Comparison of ENCODE assay signal across 8 cellular contexts in genomic region chr15:41494922-41495735, GRCh38. TPM values are rescaled to one million over a fixed set of nuclear protein-coding genes. Genes with fewer than 3 reads are reported as not detected.
DNase-seq lines count a peak whose midpoint lies in the region; ATAC-seq and TF ChIP-seq lines count a peak whose summit lies in the region.

No MANE protein-coding gene starts in this region.

- H3K9me3 Mint-ChIP-seq in naive thymus-derived CD4-positive, alpha-beta T cell: peaks cover 0 to 2% (median 0%) of the 10 kb centered on the region in 11 donors

- peaks cover 6 to 26% (median 8%) of the 10 kb centered on the region in 7 donors for H3K4me1 Mint-ChIP-seq in naive thymus-derived CD4-positive, alpha-beta T cell

- TF ChIP-seq CTCF in breast epithelium (IDR thresholded peaks at IDR 0.05): no peak

- peak overlapping the region; percentile 55 to 84 (median 67) for H3K4me3 ChIP-seq in breast epithelium
- peak overlapping the region; percentile 50 for H3K4me3 ChIP-seq in naive thymus-derived CD4-positive, alpha-beta T cell (ENCODE audit: low read length)

- no peaks in the 10 kb centered on the region for H3K36me3 ChIP-seq in breast epithelium
- no peaks in the 10 kb centered on the region for H3K36me3 ChIP-seq in naive thymus-derived CD4-positive, alpha-beta T cell (ENCODE audit: control insufficient read depth in 2 of 3, insufficient read depth in 3 of 3, low read length in 3 of 3)

- peaks cover 0 to 4% (median 0%) of the 10 kb centered on the region in 5 donors for H3K36me3 Mint-ChIP-seq in naive thymus-derived CD4-positive, alpha-beta T cell

- peaks cover 7 to 28% of the 10 kb centered on the region in 2 donors for H3K27me3 ChIP-seq in breast epithelium
- peaks cover 3 to 16% of the 10 kb centered on the region in 2 donors for H3K27me3 ChIP-seq in naive thymus-derived CD4-positive, alpha-beta T cell (ENCODE audit: control insufficient read depth in 2 of 2, insufficient read depth in 2 of 2, low read length in 2 of 2)

- peaks cover 9 to 14% of the 10 kb centered on the region in 2 donors for H3K4me1 ChIP-seq in breast epithelium
- peaks cover 11 to 20% of the 10 kb centered on the region in 2 donors for H3K4me1 ChIP-seq in naive thymus-derived CD4-positive, alpha-beta T cell (ENCODE audit: control insufficient read depth in 2 of 2, insufficient read depth in 2 of 2, low read length in 2 of 2)

- H3K9me3 ChIP-seq in breast epithelium: no peaks in the 10 kb centered on the region
- H3K9me3 ChIP-seq in naive thymus-derived CD4-positive, alpha-beta T cell (ENCODE audit: control insufficient read depth in 2 of 3, low read length in 3 of 3): no peaks in the 10 kb centered on the region

- ATAC-seq in naive thymus-derived CD4-positive, alpha-beta T cell: no peak
- ATAC-seq in HG02981 (IDR thresholded peaks at IDR 0.05; ENCODE audit: unreplicated experiment): no peak
- ATAC-seq in HG03159 (IDR thresholded peaks at IDR 0.05; ENCODE audit: unreplicated experiment): no peak
- ATAC-seq in GM18861 (IDR thresholded peaks at IDR 0.05; ENCODE audit: unreplicated experiment): no peak

- CTCF ChIA-PET in naive thymus-derived CD4-positive, alpha-beta T cell (lab: Charles Lee): interaction anchor here (0.5 kb wide), 1 partner anchor 37 kb away, joined by 3 read pairs; no protein-coding TSS in a partner anchor

- POLR2A ChIA-PET in naive thymus-derived CD4-positive, alpha-beta T cell (lab: Charles Lee): no interaction called here

- peak; percentile 38 for DNase-seq in stimulated activated CD4-positive, alpha-beta T cell treated with anti-CD3 and anti-CD28 coated beads, Interleukin-12 subunit alpha, Interleukin-12 subunit beta, amount 100 ng/mL, for 4 hours
- DNase-seq in stimulated activated CD4-positive, alpha-beta T cell treated with anti-CD3 and anti-CD28 coated beads, Interleukin-2, amount 100 ng/mL, for 48 hours: no peak
- DNase-seq in breast epithelium (ENCODE audit: low spot score in 2 of 2) (no peak), Ammon's horn (ENCODE audit: low spot score) (no peak)
- peak in 7 of 9 donors; percentile 23 to 51 (median 42) for DNase-seq in naive thymus-derived CD4-positive, alpha-beta T cell

- TF ChIP-seq POLR2A in breast epithelium (IDR thresholded peaks at IDR 0.05): no peak

- no peak overlapping the region for H3K27ac Mint-ChIP-seq in naive thymus-derived CD4-positive, alpha-beta T cell

- intact Hi-C loops in breast epithelium (cut with DNase I; ENCODE audit: low total_unique reads): no loop called here
- intact Hi-C loops in naive thymus-derived CD4-positive, alpha-beta T cell (cut with micrococcal nuclease): loop anchor here (1.0 to 10.0 kb wide), 8 partner anchors 18 to 928 kb away; partner anchors contain the start of genes CCDC32 (in 1 of the 2), LTK (in 1 of the 2), NUSAP1 (in 1 of the 2) and OIP5 (in 1 of the 2)

- H3K4me3 Mint-ChIP-seq in naive thymus-derived CD4-positive, alpha-beta T cell: peak overlapping the region; percentile 60 to 89 (median 70)

- no peak overlapping the region for H3K27ac ChIP-seq in breast epithelium
- H3K27ac ChIP-seq in naive thymus-derived CD4-positive, alpha-beta T cell (ENCODE audit: low read depth, low read length): no peak overlapping the region

- peaks cover 51 to 59% (median 57%) of the 10 kb centered on the region in 5 donors for H3K27me3 Mint-ChIP-seq in naive thymus-derived CD4-positive, alpha-beta T cell

RNA-seq across cellular contexts. Expression of gene ITPKA, which starts 1.5 kb away (rescaled TPM):
- under 1 TPM in 1 of 3 donors, not detected in 2; 0.15 TPM for total RNA-seq in breast epithelium
- total RNA-seq in naive thymus-derived CD4-positive, alpha-beta T cell: under 1 TPM in 2 of 5 experiments, not detected in 3; 0.20 to 0.97 TPM
- under 1 TPM in 1 of 2 donors, not detected in 1; 0.22 TPM for polyA plus RNA-seq in naive thymus-derived CD4-positive, alpha-beta T cell

RNA-seq across cellular contexts. Expression of gene LTK, which starts 18.5 kb away (rescaled TPM):
- total RNA-seq in breast epithelium: under 1 TPM in 2 of 3 donors, not detected in 1; 0.29 to 0.66 TPM
- total RNA-seq in naive thymus-derived CD4-positive, alpha-beta T cell: 1 to 10 TPM in 2 of 5 experiments, under 1 TPM in 2, not detected in 1; 0.41 to 6.5 (median 1.4) TPM
- not detected for polyA plus RNA-seq in naive thymus-derived CD4-positive, alpha-beta T cell

RNA-seq across cellular contexts. Expression of gene RPAP1, which starts 48.9 kb away (rescaled TPM):
- 10 to 100 TPM; 22.7 to 28.2 (median 27.1) TPM for total RNA-seq in breast epithelium
- 10 to 100 TPM; 32.7 to 60.4 (median 43.8) TPM for total RNA-seq in naive thymus-derived CD4-positive, alpha-beta T cell
- polyA plus RNA-seq in naive thymus-derived CD4-positive, alpha-beta T cell: 10 to 100 TPM in 1 of 2 donors, 1 to 10 TPM in 1; 8.8 to 23.9 TPM

Comparison
In these comparisons a context has a peak if more than half of its experiments do, and no peak if none do; other contexts are left out.
1. DNase-seq: peak in stimulated activated CD4-positive, alpha-beta T cell treated with anti-CD3 and anti-CD28 coated beads, Interleukin-12 subunit alpha, Interleukin-12 subunit beta, amount 100 ng/mL, for 4 hours (single experiment) and naive thymus-derived CD4-positive, alpha-beta T cell (7 of 9); none in stimulated activated CD4-positive, alpha-beta T cell treated with anti-CD3 and anti-CD28 coated beads, Interleukin-2, amount 100 ng/mL, for 48 hours (0 of 2), breast epithelium (0 of 2) and Ammon's horn (single experiment).